ENCODE assay signal across 9 cellular contexts in the genomic region with DNA sequence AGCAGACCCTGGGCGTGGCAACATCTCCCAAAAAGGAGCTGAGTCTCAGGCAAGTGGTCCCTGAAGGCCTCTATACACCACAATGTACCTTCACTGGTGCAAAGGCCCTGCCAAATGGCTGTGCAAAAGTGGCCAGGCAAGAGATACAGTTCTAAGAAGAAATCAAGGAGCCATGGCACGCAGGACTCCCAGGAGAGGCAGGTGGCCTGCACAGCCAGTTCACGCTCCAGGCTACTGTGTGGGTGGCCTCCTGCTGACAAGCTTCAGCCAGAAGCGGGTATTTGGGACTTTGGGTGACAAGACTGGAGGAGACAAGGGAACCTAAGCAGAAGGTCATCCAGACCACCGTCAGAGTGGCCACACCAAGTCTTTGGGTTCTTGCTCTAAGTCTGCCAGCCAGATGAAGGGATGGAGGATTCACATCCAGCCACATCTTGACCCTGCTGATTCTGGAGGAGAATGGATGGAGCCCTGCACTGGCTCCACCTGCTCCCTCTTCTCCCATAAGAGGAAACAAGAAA. TPM values are rescaled to one million over a fixed set of nuclear protein-coding genes. Genes with fewer than 3 reads are reported as not detected.
A peak's percentile ranks its signal among the peaks of the same experiment; 100 is the strongest.
DNase-seq lines count a peak whose midpoint lies in the region; ATAC-seq and TF ChIP-seq lines count a peak whose summit lies in the region.
"Had no signal": no experiment of that assay in that cellular context is flagged by ENCODE, and none has a peak within 500 bp of the region (broad histone marks: within the 10 kb centered on the region; RNA-seq: fewer than 3 reads in every experiment).

No MANE protein-coding gene starts in this region.

- H3K4me3 ChIP-seq in right atrium auricular region (no peak overlapping the region), uterus (no peak overlapping the region)

- ATAC-seq in Right ventricle myocardium inferior, result no peak

- H3K9me3 Mint-ChIP-seq in brain (peaks cover 0 to 2% (median 0%) of the 10 kb centered on the region in 5 experiments), nephron progenitor cell (peaks cover 5% of the 10 kb centered on the region)

- H3K36me3 Mint-ChIP-seq in brain (no peaks in the 10 kb centered on the region), nephron progenitor cell (ENCODE audit: low read depth) (peaks cover 7% of the 10 kb centered on the region)

- H3K27ac ChIP-seq in right atrium auricular region (peak overlapping the region; percentile 95 to 96), uterus (peak overlapping the region; percentile 99)

- DNase-seq in right atrium auricular region (ENCODE audit: low spot score) (peak; percentile 34), Right ventricle myocardium inferior (ENCODE audit: missing footprints) (no peak), nephron progenitor cell (no peak), uterus (no peak), AG20443 (ENCODE audit: low spot score) (no peak), UCSD-AML1 (lab: John Stamatoyannopoulos, UW; ENCODE audit: unreplicated experiment) (no peak), NCI-H1436 (lab: John Stamatoyannopoulos, UW) (no peak)
- DNase-seq: NCI-H146 had no signal

- H3K36me3 ChIP-seq in right atrium auricular region, result no peaks in the 10 kb centered on the region
- no peaks in the 10 kb centered on the region for H3K36me3 ChIP-seq in uterus

- TF ChIP-seq POLR2A in uterus (IDR thresholded peaks at IDR 0.05), result no peak

- H3K4me1 Mint-ChIP-seq in brain (peaks cover 50% of the 10 kb centered on the region), nephron progenitor cell (peaks cover 86% of the 10 kb centered on the region)

- intact Hi-C loops in Right ventricle myocardium inferior (cut with DNase I) (loop anchor here (10.0 kb wide), 1 partner anchor 669 kb away; no protein-coding TSS in a partner anchor), uterus (cut with DNase I; ENCODE audit: low total_unique reads) (loop anchor here (10.0 kb wide), 1 partner anchor 569 kb away; no protein-coding TSS in a partner anchor)

- peaks cover 3% of the 10 kb centered on the region for H3K27me3 Mint-ChIP-seq in brain
- peaks cover 4% of the 10 kb centered on the region for H3K27me3 Mint-ChIP-seq in nephron progenitor cell (ENCODE audit: low read depth, poor library complexity)

- H3K4me1 ChIP-seq in right atrium auricular region (peaks cover 0 to 42% of the 10 kb centered on the region in 2 donors), uterus (peaks cover 22 to 29% of the 10 kb centered on the region in 2 donors)

- H3K27me3 ChIP-seq in right atrium auricular region, result no peaks in the 10 kb centered on the region
- no peaks in the 10 kb centered on the region for H3K27me3 ChIP-seq in uterus

- H3K9me3 ChIP-seq in right atrium auricular region (no peaks in the 10 kb centered on the region), uterus (no peaks in the 10 kb centered on the region)

- H3K4me3 Mint-ChIP-seq in brain (no peak overlapping the region), nephron progenitor cell (no peak overlapping the region)

- TF ChIP-seq CTCF in right atrium auricular region (IDR thresholded peaks at IDR 0.05), result no peak
- TF ChIP-seq CTCF in brain (conservative IDR thresholded peaks at IDR 0.05), result no peak
- no peak for TF ChIP-seq CTCF in nephron progenitor cell (IDR thresholded peaks at IDR 0.05)
- TF ChIP-seq CTCF in uterus (IDR thresholded peaks at IDR 0.05), result no peak

- H3K27ac Mint-ChIP-seq in brain (peak overlapping the region in 4 of 5 experiments; percentile 24 to 96 (median 94)), nephron progenitor cell (peak overlapping the region; percentile 97)

RNA-seq across cellular contexts. Expression of a gene that starts 20.5 kb away (rescaled TPM):
- total RNA-seq in right atrium auricular region, result 100 to 1,000 TPM in 1 of 2 donors, 10 to 100 TPM in 1; 66.6 to 276 TPM
- total RNA-seq in Right ventricle myocardium inferior, result 46.6 TPM
- polyA plus RNA-seq in brain (ENCODE audit: insufficient read depth, low read depth, low replicate concordance), result 104 TPM
- 100 to 1,000 TPM; 170 to 564 (median 315) TPM for total RNA-seq in uterus
